In genomic region chr14:91142214-91142668, GRCh38 we compare ENCODE assay signal across 8 cellular contexts. TPM values are rescaled to one million over a fixed set of nuclear protein-coding genes. Genes with fewer than 3 reads are reported as not detected.
DNase-seq lines count a peak whose midpoint lies in the region; ATAC-seq and TF ChIP-seq lines count a peak whose summit lies in the region.

No MANE protein-coding gene starts in this region.

- H3K4me2 ChIP-seq in mammary epithelial cell (ENCODE audit: insufficient read depth, low read depth, low read length) = no peak overlapping the region

- no peaks in the 10 kb centered on the region for H3K27me3 ChIP-seq in mammary epithelial cell (ENCODE audit: insufficient read depth, low read length)

- CTCF ChIA-PET in activated CD4-positive, alpha-beta T cell treated with anti-CD3 and anti-CD28 coated beads for 36 hours (lab: Charles Lee) = interaction anchor here (1.0 kb wide), 1 partner anchor 28 kb away, joined by 3 read pairs; no protein-coding TSS in a partner anchor
- CTCF ChIA-PET in mammary epithelial cell (lab: Charles Lee; ENCODE audit: low non-redundant PET) = interaction anchor here (0.6 kb wide), 1 partner anchor 31 kb away, joined by 4 read pairs; no protein-coding TSS in a partner anchor

- WGBS in mammary epithelial cell (ENCODE audit: low coverage, missing lambda C conversion rate) = 88% methylated on average over 1 of the region's 1 CpG

- H3K9ac ChIP-seq in mammary epithelial cell (ENCODE audit: insufficient read depth, low read length) = no peak overlapping the region

- no peak overlapping the region for H3K4me3 Mint-ChIP-seq in activated CD4-positive, alpha-beta T cell treated with anti-CD3 and anti-CD28 coated beads for 36 hours
- peak overlapping the region in 1 of 10 donors; percentile 28 for H3K4me3 Mint-ChIP-seq in naive thymus-derived CD8-positive, alpha-beta T cell

- POLR2A ChIA-PET in activated CD4-positive, alpha-beta T cell treated with anti-CD3 and anti-CD28 coated beads for 36 hours (lab: Charles Lee) = no interaction called here
- POLR2A ChIA-PET in naive thymus-derived CD8-positive, alpha-beta T cell (lab: Charles Lee) = interaction anchor here (0.7 to 1.5 kb wide), 2 partner anchors 82 to 93 kb away, joined by 3 to 6 read pairs; partner anchors contain the start of gene RPS6KA5

- H3K79me2 ChIP-seq in mammary epithelial cell (ENCODE audit: insufficient read depth, low read length) = no peaks in the 10 kb centered on the region

- H3K9me3 ChIP-seq in mammary epithelial cell (replicated peaks; ENCODE audit: insufficient read depth, low read length) = no peaks in the 10 kb centered on the region

- no peaks in the 10 kb centered on the region for H3K9me3 Mint-ChIP-seq in activated CD4-positive, alpha-beta T cell treated with anti-CD3 and anti-CD28 coated beads for 36 hours (ENCODE audit: low read depth)
- H3K9me3 Mint-ChIP-seq in naive thymus-derived CD8-positive, alpha-beta T cell = no peaks in the 10 kb centered on the region

- dilution Hi-C loops in mammary epithelial cell (cut with HindIII; ENCODE audit: low sequenced_read_pairs) = no loop called here

- no peak overlapping the region for H2AFZ ChIP-seq in mammary epithelial cell (ENCODE audit: low read depth, low read length)

- ATAC-seq in activated CD4-positive, alpha-beta T cell treated with anti-CD3 and anti-CD28 coated beads for 36 hours = peak; percentile 48
- ATAC-seq in HG02870 (IDR thresholded peaks at IDR 0.05; ENCODE audit: unreplicated experiment) = peak; percentile 84
- peak; percentile 23 to 70 for ATAC-seq in naive thymus-derived CD8-positive, alpha-beta T cell

- peaks cover 7% of the 10 kb centered on the region for H3K4me1 ChIP-seq in mammary epithelial cell (ENCODE audit: insufficient read depth, low read length)

- H3K4me1 Mint-ChIP-seq in activated CD4-positive, alpha-beta T cell treated with anti-CD3 and anti-CD28 coated beads for 36 hours = peaks cover 48% of the 10 kb centered on the region
- peaks cover 14 to 66% (median 37%) of the 10 kb centered on the region in 4 donors for H3K4me1 Mint-ChIP-seq in naive thymus-derived CD8-positive, alpha-beta T cell

- intact Hi-C loops in activated CD4-positive, alpha-beta T cell treated with anti-CD3 and anti-CD28 coated beads for 36 hours (cut with DNase I, micrococcal nuclease) = no loop called here
- intact Hi-C loops in mammary epithelial cell (cut with micrococcal nuclease) = loop anchor here (10.0 kb wide), 1 partner anchor 157 kb away; no protein-coding TSS in a partner anchor

- TF ChIP-seq CTCF in mammary epithelial cell (conservative IDR thresholded peaks at IDR 0.05 in 1 of 2, IDR thresholded peaks at IDR 0.05 in 1 of 2; ENCODE audit: extremely low read depth in 1 of 2, insufficient read depth in 1 of 2, low read depth in 1 of 2, low read length in 2 of 2) = no peak

- H4K20me1 ChIP-seq in mammary epithelial cell (ENCODE audit: insufficient read depth, low read length) = no peaks in the 10 kb centered on the region

- in situ Hi-C loops in mammary epithelial cell (cut with MboI; ENCODE audit: low sequenced_read_pairs in 2 of 2) = loop anchor here (5.0 to 10.0 kb wide), 2 partner anchors 80 to 237 kb away; partner anchors contain the start of gene RPS6KA5 (in 1 of the 2)

- H3K36me3 ChIP-seq in mammary epithelial cell (ENCODE audit: insufficient read depth, low read length) = no peaks in the 10 kb centered on the region

- no peak overlapping the region for H3K4me3 ChIP-seq in mammary epithelial cell (replicated peaks in 1 of 3; ENCODE audit: insufficient read depth in 1 of 3, low read depth in 2 of 3, low read length in 3 of 3)

- DNase-seq in activated CD4-positive, alpha-beta T cell treated with anti-CD3 and anti-CD28 coated beads for 36 hours = peak; percentile 27
- DNase-seq in activated CD4-positive, alpha-beta T cell treated with anti-CD3 and anti-CD28 coated beads, Interleukin-2, amount 50 U/mL, for 1 hour = no peak
- peak; percentile 41 for DNase-seq in NOMO-1 treated with DMSO at 0.1 percent for 48 hours (lab: John Stamatoyannopoulos, UW; ENCODE audit: unreplicated experiment)
- peak in 2 of 10 donors; percentile 5 to 19 for DNase-seq in naive thymus-derived CD8-positive, alpha-beta T cell
- DNase-seq in stimulated activated CD4-positive, alpha-beta T cell treated with anti-CD3 and anti-CD28 coated beads, Interleukin-4, amount 100 ng/mL, for 4 hours = no peak
- DNase-seq in DMS 273 treated with DMSO at 0.1 percent for 48 hours (lab: John Stamatoyannopoulos, UW) = no peak
- DNase-seq in mammary epithelial cell = no peak

- peaks cover 32% of the 10 kb centered on the region for H3K36me3 Mint-ChIP-seq in activated CD4-positive, alpha-beta T cell treated with anti-CD3 and anti-CD28 coated beads for 36 hours (ENCODE audit: low read depth)
- peaks cover 0 to 45% (median 4%) of the 10 kb centered on the region in 3 donors for H3K36me3 Mint-ChIP-seq in naive thymus-derived CD8-positive, alpha-beta T cell

- peak overlapping the region; percentile 49 for H3K27ac Mint-ChIP-seq in activated CD4-positive, alpha-beta T cell treated with anti-CD3 and anti-CD28 coated beads for 36 hours
- H3K27ac Mint-ChIP-seq in naive thymus-derived CD8-positive, alpha-beta T cell = peak overlapping the region in 7 of 10 donors; percentile 9 to 84 (median 17)

- H3K27ac ChIP-seq in mammary epithelial cell (ENCODE audit: insufficient read depth, low read depth, low read length) = no peak overlapping the region

- H3K27me3 Mint-ChIP-seq in activated CD4-positive, alpha-beta T cell treated with anti-CD3 and anti-CD28 coated beads for 36 hours = no peaks in the 10 kb centered on the region
- H3K27me3 Mint-ChIP-seq in naive thymus-derived CD8-positive, alpha-beta T cell = no peaks in the 10 kb centered on the region

- no TSS peak for BruUV-seq in mammary epithelial cell (replicated peaks; lab: Mats Ljungman, UMichigan)

RNA-seq across cellular contexts. Expression of gene DGLUCY, which starts 28.4 kb away (rescaled TPM):
- total RNA-seq in activated CD4-positive, alpha-beta T cell treated with anti-CD3 and anti-CD28 coated beads for 36 hours = 10 to 100 TPM; 46.3 to 55.2 TPM
- total RNA-seq in naive thymus-derived CD8-positive, alpha-beta T cell = 10 to 100 TPM; 83.5 to 83.9 TPM
- polyA plus RNA-seq in naive thymus-derived CD8-positive, alpha-beta T cell = 10 to 100 TPM; 24.9 to 38.5 (median 28.5) TPM
- 10 to 100 TPM; 38.0 to 41.1 TPM for total RNA-seq in mammary epithelial cell
- polyA plus RNA-seq in mammary epithelial cell = 17.9 TPM
- 33.6 TPM for polyA minus RNA-seq in mammary epithelial cell

Comparison
In these comparisons a context has a peak if more than half of its experiments do, and no peak if none do; other contexts are left out.
1. DNase-seq: peak in activated CD4-positive, alpha-beta T cell treated with anti-CD3 and anti-CD28 coated beads for 36 hours (single experiment) and NOMO-1 treated with DMSO at 0.1 percent for 48 hours (single experiment); none in activated CD4-positive, alpha-beta T cell treated with anti-CD3 and anti-CD28 coated beads, Interleukin-2, amount 50 U/mL, for 1 hour (single experiment), stimulated activated CD4-positive, alpha-beta T cell treated with anti-CD3 and anti-CD28 coated beads, Interleukin-4, amount 100 ng/mL, for 4 hours (0 of 2), DMS 273 treated with DMSO at 0.1 percent for 48 hours (single experiment) and mammary epithelial cell (single experiment).
2. Peak in every context shown above with its lines, with median percentiles within 50 percentile points of each other: ATAC-seq.